ENCODE assay signal across 8 cellular contexts in the genomic region with DNA sequence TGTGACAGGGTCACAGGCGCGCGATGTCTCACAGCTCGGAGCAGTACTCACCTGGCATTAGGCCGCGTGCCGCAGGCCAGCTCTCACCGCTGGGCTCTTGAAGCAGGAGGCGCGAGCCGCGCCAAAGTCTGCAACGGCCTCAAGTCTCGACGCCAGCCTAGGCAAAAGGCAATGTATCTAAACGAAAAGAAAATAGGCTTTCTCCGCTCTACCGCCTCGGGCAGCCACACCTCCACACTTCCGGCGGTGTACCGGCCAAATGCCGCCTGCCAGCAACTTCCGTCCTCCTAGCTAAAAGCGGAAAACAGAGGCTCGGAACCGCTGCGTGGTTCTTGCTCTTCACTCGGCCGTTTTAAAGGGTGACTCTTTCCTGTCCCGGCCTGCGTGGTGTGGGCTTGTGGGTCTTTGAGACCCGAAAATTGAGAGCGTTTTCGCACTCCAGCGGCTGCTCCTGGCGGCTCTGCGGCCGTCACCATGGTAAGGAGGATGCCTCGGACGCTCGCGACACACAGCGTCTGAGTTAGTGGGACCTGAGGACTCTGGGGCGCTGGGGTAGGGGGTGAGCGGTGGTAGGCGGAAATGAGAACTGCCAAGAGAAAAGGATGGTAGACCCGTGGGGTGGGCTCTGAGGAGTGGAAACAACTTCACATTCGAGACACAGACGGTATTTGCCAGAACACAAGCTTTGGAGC. TPM values are rescaled to one million over a fixed set of nuclear protein-coding genes. Genes with fewer than 3 reads are reported as not detected.
DNase-seq lines count a peak whose midpoint lies in the region; ATAC-seq and TF ChIP-seq lines count a peak whose summit lies in the region.

A gene with protein sequence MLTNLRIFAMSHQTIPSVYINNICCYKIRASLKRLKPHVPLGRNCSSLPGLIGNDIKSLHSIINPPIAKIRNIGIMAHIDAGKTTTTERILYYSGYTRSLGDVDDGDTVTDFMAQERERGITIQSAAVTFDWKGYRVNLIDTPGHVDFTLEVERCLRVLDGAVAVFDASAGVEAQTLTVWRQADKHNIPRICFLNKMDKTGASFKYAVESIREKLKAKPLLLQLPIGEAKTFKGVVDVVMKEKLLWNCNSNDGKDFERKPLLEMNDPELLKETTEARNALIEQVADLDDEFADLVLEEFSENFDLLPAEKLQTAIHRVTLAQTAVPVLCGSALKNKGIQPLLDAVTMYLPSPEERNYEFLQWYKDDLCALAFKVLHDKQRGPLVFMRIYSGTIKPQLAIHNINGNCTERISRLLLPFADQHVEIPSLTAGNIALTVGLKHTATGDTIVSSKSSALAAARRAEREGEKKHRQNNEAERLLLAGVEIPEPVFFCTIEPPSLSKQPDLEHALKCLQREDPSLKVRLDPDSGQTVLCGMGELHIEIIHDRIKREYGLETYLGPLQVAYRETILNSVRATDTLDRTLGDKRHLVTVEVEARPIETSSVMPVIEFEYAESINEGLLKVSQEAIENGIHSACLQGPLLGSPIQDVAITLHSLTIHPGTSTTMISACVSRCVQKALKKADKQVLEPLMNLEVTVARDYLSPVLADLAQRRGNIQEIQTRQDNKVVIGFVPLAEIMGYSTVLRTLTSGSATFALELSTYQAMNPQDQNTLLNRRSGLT (minus strand): TSS at position 231 of the 692 bp plus-strand sequence. CDS start 3,375 bp downstream, outside the sequence.
NSA2 (plus strand) TSS at position 363 of the 692 bp plus-strand sequence; CDS start at position 475, 112 bp downstream.

- no peaks in the 10 kb centered on the region for H3K27me3 ChIP-seq in esophagus (ENCODE audit: control insufficient read depth in 1 of 2, insufficient read depth in 2 of 2, low read length in 2 of 2)
- no peaks in the 10 kb centered on the region for H3K27me3 ChIP-seq in muscle layer of colon (ENCODE audit: control insufficient read depth in 1 of 2, insufficient read depth in 2 of 2, low read length in 2 of 2)

- no peaks in the 10 kb centered on the region for H3K27me3 Mint-ChIP-seq in activated T-cell treated with anti-CD3 and anti-CD28 coated beads, Interleukin-2, amount 50 U/mL, for 4 hours (ENCODE audit: low read depth)

- H3K36me3 ChIP-seq in esophagus (ENCODE audit: control insufficient read depth in 2 of 2, insufficient read depth in 2 of 2, low read length in 1 of 2) (no peaks in the 10 kb centered on the region), muscle layer of colon (ENCODE audit: insufficient read depth, low read length) (peaks cover 8% of the 10 kb centered on the region)

- H3K9ac ChIP-seq in muscle layer of colon (ENCODE audit: low read length), result peak within 1 kb of the TSS; percentile 82

- in situ Hi-C loops in KBM-7 (cut with MboI; ENCODE audit: low pct_unique_long_range_greater_than_20kb, low sequenced_read_pairs), result no loop called here

- H3K9me3 ChIP-seq in esophagus (ENCODE audit: control insufficient read depth in 2 of 2, insufficient read depth in 1 of 2, low read depth in 1 of 2, low read length in 1 of 2) (no peaks in the 10 kb centered on the region), muscle layer of colon (ENCODE audit: low read length) (no peaks in the 10 kb centered on the region)

- peak; percentile 83 for ATAC-seq in GM21717 (IDR thresholded peaks at IDR 0.05; ENCODE audit: unreplicated experiment)
- ATAC-seq in activated T-cell treated with anti-CD3 and anti-CD28 coated beads, Interleukin-2, amount 50 U/mL, for 4 hours, result peak; percentile 88 to 89

- H3K36me3 Mint-ChIP-seq in activated T-cell treated with anti-CD3 and anti-CD28 coated beads, Interleukin-2, amount 50 U/mL, for 4 hours (ENCODE audit: insufficient read depth), result peaks cover 25% of the 10 kb centered on the region

- 0% methylated on average over 50 of the region's 50 CpGs for WGBS in esophagus, 2 donors

- peak within 1 kb of the TSS; percentile 88 to 100 for H3K4me3 ChIP-seq in esophagus (ENCODE audit: low read depth in 1 of 2, low read length in 2 of 2)
- peak within 1 kb of the TSS; percentile 96 to 99 for H3K4me3 ChIP-seq in muscle layer of colon (ENCODE audit: low read depth in 1 of 2, low read length in 2 of 2)

- peaks cover 46% of the 10 kb centered on the region for H3K4me1 Mint-ChIP-seq in activated T-cell treated with anti-CD3 and anti-CD28 coated beads, Interleukin-2, amount 50 U/mL, for 4 hours (ENCODE audit: low read depth)

- peak; percentile 36 for DNase-seq in DMS153 treated with DMSO at 0.1 percent for 48 hours (lab: John Stamatoyannopoulos, UW; ENCODE audit: unreplicated experiment)
- DNase-seq in KBM-7, result peak; percentile 96
- peak; percentile 87 for DNase-seq in activated T-cell treated with anti-CD3 and anti-CD28 coated beads, Interleukin-2, amount 50 U/mL, for 4 hours
- peak; percentile 87 for DNase-seq in stimulated activated CD8-positive, alpha-beta memory T cell treated with anti-CD3 and anti-CD28 coated beads, Interleukin-7, amount 100 ng/mL, for 24 hours (ENCODE audit: low read depth)

- H3K27ac ChIP-seq in esophagus (ENCODE audit: low read depth in 2 of 2, low read length in 1 of 2) (peak within 1 kb of the TSS; percentile 77 to 92), muscle layer of colon (ENCODE audit: low read depth, low read length) (peak within 1 kb of the TSS; percentile 90)

- no peaks in the 10 kb centered on the region for H3K9me3 Mint-ChIP-seq in activated T-cell treated with anti-CD3 and anti-CD28 coated beads, Interleukin-2, amount 50 U/mL, for 4 hours

- H3K4me3 Mint-ChIP-seq in activated T-cell treated with anti-CD3 and anti-CD28 coated beads, Interleukin-2, amount 50 U/mL, for 4 hours, result peak within 1 kb of the TSS; percentile 100

- H3K4me1 ChIP-seq in esophagus (ENCODE audit: control insufficient read depth in 2 of 2, insufficient read depth in 2 of 2, low read length in 1 of 2) (peaks cover 0 to 4% of the 10 kb centered on the region in 2 donors), muscle layer of colon (ENCODE audit: insufficient read depth, low read length) (peaks cover 26% of the 10 kb centered on the region)

TF ChIP-seq in PFSK-1, 5 proteins besides CTCF, POLR2A, EP300 and RAD21:
- TF ChIP-seq POLR2AphosphoS5 (IDR thresholded peaks at IDR 0.05; ENCODE audit: low read depth, low read length) (peak; percentile 81), SIN3A (IDR thresholded peaks at IDR 0.05; ENCODE audit: borderline replicate concordance, insufficient read depth, low read length) (peak; percentile 82; the same call in 1 of the 2 replicates), FOXP2 (optimal IDR thresholded peaks at IDR 0.05; ENCODE audit: borderline replicate concordance, extremely low read depth, extremely low read length, insufficient read depth) (no peak), TAF1 (IDR thresholded peaks at IDR 0.05; ENCODE audit: borderline replicate concordance, insufficient read depth, low read length) (peak; percentile 81)
- TF ChIP-seq, protein P1, sequence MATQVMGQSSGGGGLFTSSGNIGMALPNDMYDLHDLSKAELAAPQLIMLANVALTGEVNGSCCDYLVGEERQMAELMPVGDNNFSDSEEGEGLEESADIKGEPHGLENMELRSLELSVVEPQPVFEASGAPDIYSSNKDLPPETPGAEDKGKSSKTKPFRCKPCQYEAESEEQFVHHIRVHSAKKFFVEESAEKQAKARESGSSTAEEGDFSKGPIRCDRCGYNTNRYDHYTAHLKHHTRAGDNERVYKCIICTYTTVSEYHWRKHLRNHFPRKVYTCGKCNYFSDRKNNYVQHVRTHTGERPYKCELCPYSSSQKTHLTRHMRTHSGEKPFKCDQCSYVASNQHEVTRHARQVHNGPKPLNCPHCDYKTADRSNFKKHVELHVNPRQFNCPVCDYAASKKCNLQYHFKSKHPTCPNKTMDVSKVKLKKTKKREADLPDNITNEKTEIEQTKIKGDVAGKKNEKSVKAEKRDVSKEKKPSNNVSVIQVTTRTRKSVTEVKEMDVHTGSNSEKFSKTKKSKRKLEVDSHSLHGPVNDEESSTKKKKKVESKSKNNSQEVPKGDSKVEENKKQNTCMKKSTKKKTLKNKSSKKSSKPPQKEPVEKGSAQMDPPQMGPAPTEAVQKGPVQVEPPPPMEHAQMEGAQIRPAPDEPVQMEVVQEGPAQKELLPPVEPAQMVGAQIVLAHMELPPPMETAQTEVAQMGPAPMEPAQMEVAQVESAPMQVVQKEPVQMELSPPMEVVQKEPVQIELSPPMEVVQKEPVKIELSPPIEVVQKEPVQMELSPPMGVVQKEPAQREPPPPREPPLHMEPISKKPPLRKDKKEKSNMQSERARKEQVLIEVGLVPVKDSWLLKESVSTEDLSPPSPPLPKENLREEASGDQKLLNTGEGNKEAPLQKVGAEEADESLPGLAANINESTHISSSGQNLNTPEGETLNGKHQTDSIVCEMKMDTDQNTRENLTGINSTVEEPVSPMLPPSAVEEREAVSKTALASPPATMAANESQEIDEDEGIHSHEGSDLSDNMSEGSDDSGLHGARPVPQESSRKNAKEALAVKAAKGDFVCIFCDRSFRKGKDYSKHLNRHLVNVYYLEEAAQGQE (IDR thresholded peaks at IDR 0.05; ENCODE audit: insufficient read depth in 1 of 2, low read depth in 2 of 2, low read length in 2 of 2), result no peak

RNA-seq across cellular contexts. Expression of the first gene that starts in this region (rescaled TPM):
- 13.7 TPM for polyA plus RNA-seq in PFSK-1 (2012; ENCODE audit: insufficient read length, low read depth)
- 10 to 100 TPM; 24.3 to 28.2 (median 26.2) TPM for total RNA-seq in activated T-cell treated with anti-CD3 and anti-CD28 coated beads, Interleukin-2, amount 50 U/mL, for 4 hours
- polyA plus RNA-seq in esophagus, result 10 to 100 TPM; 10.2 to 21.5 TPM

RNA-seq across cellular contexts. Expression of gene NSA2, which starts in this region (rescaled TPM):
- 103 TPM for polyA plus RNA-seq in PFSK-1 (2012; ENCODE audit: insufficient read length, low read depth)
- 100 to 1,000 TPM; 171 to 179 (median 177) TPM for total RNA-seq in activated T-cell treated with anti-CD3 and anti-CD28 coated beads, Interleukin-2, amount 50 U/mL, for 4 hours
- polyA plus RNA-seq in esophagus, result 10 to 100 TPM; 50.2 to 80.6 TPM

Comparison
In these comparisons a context has a peak if more than half of its experiments do, and no peak if none do; other contexts are left out.
1. Peak in every context shown above with its lines: DNase-seq, ATAC-seq, H3K4me3 ChIP-seq and H3K27ac ChIP-seq.
2. DNase-seq: peak in every context shown above with its lines; median percentile 96 in KBM-7; 87 in activated T-cell treated with anti-CD3 and anti-CD28 coated beads, Interleukin-2, amount 50 U/mL, for 4 hours; 87 in stimulated activated CD8-positive, alpha-beta memory T cell treated with anti-CD3 and anti-CD28 coated beads, Interleukin-7, amount 100 ng/mL, for 24 hours; 36 in DMS153 treated with DMSO at 0.1 percent for 48 hours.